ENCODE assay signal across 8 cellular contexts in genomic region chr6:35727206-35727934, GRCh38. TPM values are rescaled to one million over a fixed set of nuclear protein-coding genes. Genes with fewer than 3 reads are reported as not detected.
DNase-seq lines count a peak whose midpoint lies in the region; ATAC-seq and TF ChIP-seq lines count a peak whose summit lies in the region.

No MANE protein-coding gene starts in this region.

- peak overlapping the region; percentile 77 for H3K4me3 ChIP-seq in PC-3 (ENCODE audit: low read length)
- H3K4me3 ChIP-seq in skeletal muscle tissue (ENCODE audit: low read length in 3 of 3) = peak overlapping the region; percentile 72 to 91 (median 87)

- H3K9me2 ChIP-seq in PC-3 (replicated peaks; ENCODE audit: low read length) = no peaks in the 10 kb centered on the region

- H3K36me3 ChIP-seq in PC-3 (ENCODE audit: low read depth, low read length) (no peaks in the 10 kb centered on the region), skeletal muscle tissue (ENCODE audit: control insufficient read depth in 3 of 3, insufficient read depth in 3 of 3, low read length in 3 of 3) (no peaks in the 10 kb centered on the region)

- H3K79me2 ChIP-seq in PC-3 (ENCODE audit: low read length) = no peaks in the 10 kb centered on the region

- in situ Hi-C loops in GM13976 (cut with MboI; ENCODE audit: low sequenced_read_pairs, unreplicated experiment) = no loop called here

- no peak for TF ChIP-seq CTCF in GM13976 (IDR thresholded peaks at IDR 0.05; ENCODE audit: borderline replicate concordance, control extremely low read depth, extremely low read depth, insufficient read depth, missing control alignments)
- TF ChIP-seq CTCF in PC-3 (conservative IDR thresholded peaks at IDR 0.05; ENCODE audit: low read depth, low read length) = no peak

- intact Hi-C loops in PC-3 (cut with micrococcal nuclease) = loop anchor here (2.0 kb wide), 1 partner anchor 39 kb away; the partner anchor contains the start of gene FKBP5

- CTCF ChIA-PET in PC-3 (lab: Charles Lee) = interaction anchor here (0.6 to 1.5 kb wide), 3 partner anchors 9 to 41 kb away, joined by 4 to 5 read pairs (median 4); partner anchors contain the start of gene ARMC12

- H3K4me2 ChIP-seq in PC-3 (ENCODE audit: low read length) = peak overlapping the region; percentile 86

- H3K4me1 ChIP-seq in PC-3 (ENCODE audit: insufficient read depth, low read length) = peaks cover 23% of the 10 kb centered on the region
- peaks cover 63 to 82% (median 67%) of the 10 kb centered on the region in 3 donors for H3K4me1 ChIP-seq in skeletal muscle tissue (ENCODE audit: control insufficient read depth in 3 of 3, insufficient read depth in 3 of 3, low read length in 3 of 3)

- 0 out of 2 replicates have a peak overlapping the region, but pooled peaks have one; percentile 1 for H3K9ac ChIP-seq in PC-3 (ENCODE audit: low read length)
- peak overlapping the region; percentile 89 to 94 (median 91) for H3K9ac ChIP-seq in skeletal muscle tissue (ENCODE audit: low read depth in 1 of 3, low read length in 3 of 3)

- no peaks in the 10 kb centered on the region for H4K20me1 ChIP-seq in PC-3 (ENCODE audit: low read length)

- POLR2A ChIA-PET in PC-3 (lab: Charles Lee; ENCODE audit: unreplicated experiment) = no interaction called here

- H3K27ac ChIP-seq in PC-3 (ENCODE audit: low read length) (no peak overlapping the region), skeletal muscle tissue (ENCODE audit: low read depth, low read length) (peak overlapping the region; percentile 98)

- H3K27me3 ChIP-seq in PC-3 (ENCODE audit: low read length) = no peaks in the 10 kb centered on the region
- H3K27me3 ChIP-seq in skeletal muscle tissue (ENCODE audit: control insufficient read depth in 3 of 3, insufficient read depth in 3 of 3, low read length in 3 of 3) = no peaks in the 10 kb centered on the region

- ATAC-seq in HG03432 (IDR thresholded peaks at IDR 0.05; ENCODE audit: unreplicated experiment) = peak; percentile 5
- peak; percentile 44 for ATAC-seq in PC-3
- ATAC-seq in GM18502 (IDR thresholded peaks at IDR 0.05; ENCODE audit: poor library complexity, unreplicated experiment) = no peak

- no peaks in the 10 kb centered on the region for H3K9me3 ChIP-seq in PC-3 (ENCODE audit: low read length)
- no peaks in the 10 kb centered on the region for H3K9me3 ChIP-seq in skeletal muscle tissue (ENCODE audit: control insufficient read depth in 3 of 3, low read length in 3 of 3)

- peak overlapping the region; percentile 88 for H2AFZ ChIP-seq in PC-3 (ENCODE audit: low read length)

- BruUV-seq in PC-3 (replicated peaks; lab: Mats Ljungman, UMichigan) = no TSS peak

- DNase-seq in Ammon's horn (ENCODE audit: low spot score) = peak; percentile 84
- peak; percentile 65 for DNase-seq in GM13976 (ENCODE audit: low spot score)
- peak; percentile 38 for DNase-seq in PC-3
- peak; percentile 55 for DNase-seq in cerebellum (ENCODE audit: low spot score)
- peak; percentile 88 for DNase-seq in iris pigment epithelial cell (ENCODE audit: low read depth)

- H3F3A ChIP-seq in PC-3 (ENCODE audit: low read length, unreplicated experiment) = no peaks in the 10 kb centered on the region

RNA-seq across cellular contexts. Expression of gene ARMC12, which starts 9.5 kb away (rescaled TPM):
- total RNA-seq in PC-3 (2014; rRNA removed) (0.75 TPM in 1 of 2 replicates, not detected in the other), cerebellum (0.54 TPM), skeletal muscle tissue (0.52 TPM)

RNA-seq across cellular contexts. Expression of gene FKBP5, which starts 38.7 kb away (rescaled TPM):
- total RNA-seq in PC-3 (2014; rRNA removed) (11.9 and 12.4 TPM in 2 replicates), cerebellum (4.6 TPM), skeletal muscle tissue (6.8 TPM)

RNA-seq across cellular contexts. Expression of gene CLPSL2, which starts 49.0 kb away (rescaled TPM):
- total RNA-seq in PC-3 (2014; rRNA removed) (not detected in 2 replicates), cerebellum (not detected), skeletal muscle tissue (not detected)

RNA-seq across cellular contexts. Expression of gene CLPSL1, which starts 53.4 kb away (rescaled TPM):
- total RNA-seq in PC-3 (2014; rRNA removed) = not detected in 2 replicates
- total RNA-seq in cerebellum = not detected
- not detected for total RNA-seq in skeletal muscle tissue

Comparison
In these comparisons a context has a peak if more than half of its experiments do, and no peak if none do; other contexts are left out.
1. DNase-seq: peak in every context shown above with its lines; median percentile 88 in iris pigment epithelial cell; 84 in Ammon's horn; 65 in GM13976; 55 in cerebellum; 38 in PC-3.